Comparison of ENCODE assay signal across 2 cellular contexts in genomic region chr19:16922592-16922934, GRCh38.
TF ChIP-seq lines count a peak whose summit lies in the region.

No MANE protein-coding gene starts in this region.

TF ChIP-seq in HEK293, 187 proteins besides CTCF, POLR2A, EP300 and RAD21:
- TF ChIP-seq PRDM4 (tag by site-specific recombination; IDR thresholded peaks at IDR 0.05) (peak; percentile 98), ZNF624 (tag by site-specific recombination; IDR thresholded peaks at IDR 0.05) (no peak), GLIS2 (tag by site-specific recombination; IDR thresholded peaks at IDR 0.05) (no peak), KLF9 (tag by site-specific recombination; IDR thresholded peaks at IDR 0.05; ENCODE audit: low read depth) (no peak), ZBTB1 (tag by site-specific recombination; IDR thresholded peaks at IDR 0.05) (no peak), ZNF280C (tag by site-specific recombination; IDR thresholded peaks at IDR 0.05) (no peak), ZNF530 (tag by site-specific recombination; IDR thresholded peaks at IDR 0.05; ENCODE audit: low read depth) (no peak), ZNF341 (tag by site-specific recombination; IDR thresholded peaks at IDR 0.05; ENCODE audit: low read depth) (no peak)

TF ChIP-seq in H1, 55 proteins besides CTCF, POLR2A, EP300 and RAD21:
- TF ChIP-seq TBP (IDR thresholded peaks at IDR 0.05; ENCODE audit: low read depth, low read length) (no peak), HDAC6 (IDR thresholded peaks at IDR 0.05; ENCODE audit: low read depth, low read length) (no peak), BRCA1 (IDR thresholded peaks at IDR 0.05; ENCODE audit: low read depth, low read length) (no peak), ASH2L (IDR thresholded peaks at IDR 0.05; ENCODE audit: low read length) (no peak), TAF1 (IDR thresholded peaks at IDR 0.05; ENCODE audit: low read depth, low read length) (no peak), JUND (IDR thresholded peaks at IDR 0.05; ENCODE audit: low read length) (no peak), CHD2 (IDR thresholded peaks at IDR 0.05; ENCODE audit: low read length) (no peak), RXRA (IDR thresholded peaks at IDR 0.05; ENCODE audit: insufficient read depth, low read depth, low read length) (no peak), SP1 (IDR thresholded peaks at IDR 0.05; ENCODE audit: low read depth, low read length) (no peak), EGR1 (IDR thresholded peaks at IDR 0.05; ENCODE audit: borderline replicate concordance, low read depth, low read length) (no peak), SIN3A (conservative IDR thresholded peaks at IDR 0.05 in 1 of 2, IDR thresholded peaks at IDR 0.05 in 1 of 2; ENCODE audit: low read depth in 1 of 2, low read length in 2 of 2) (no peak), NANOG (IDR thresholded peaks at IDR 0.05; ENCODE audit: insufficient read depth, low read depth, low read length, poor library complexity, severe bottlenecking) (no peak)
